8 cellular contexts compared by ENCODE assay signal in the genomic region with DNA sequence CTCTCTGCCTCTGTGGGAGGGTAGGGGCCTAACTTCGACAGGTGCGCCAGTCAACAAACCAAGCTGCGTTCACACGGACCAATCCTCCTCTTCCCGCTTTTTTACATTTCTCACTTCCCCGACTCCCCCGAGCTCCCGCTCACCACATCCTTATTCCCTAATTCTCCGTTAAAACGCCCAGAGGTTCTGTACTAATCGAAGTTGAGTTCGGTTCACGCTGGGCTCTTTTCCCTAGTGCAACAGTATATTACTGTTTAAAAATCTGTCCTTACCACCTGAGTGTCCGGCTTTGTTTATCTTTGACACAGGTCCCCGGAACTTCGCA. TPM values are rescaled to one million over a fixed set of nuclear protein-coding genes. Genes with fewer than 3 reads are reported as not detected.
DNase-seq lines count a peak whose midpoint lies in the region; ATAC-seq and TF ChIP-seq lines count a peak whose summit lies in the region.

No MANE protein-coding gene starts in this region.

- H3K27me3 ChIP-seq in neuron (ENCODE audit: insufficient read depth, low read length) = no peaks in the 10 kb centered on the region

- peak overlapping the region; percentile 98 for H3K4me3 Mint-ChIP-seq in WTC11

- H3K27me3 Mint-ChIP-seq in WTC11 (ENCODE audit: low read depth) = no peaks in the 10 kb centered on the region

- peaks cover 19% of the 10 kb centered on the region for H3K36me3 ChIP-seq in neuron (ENCODE audit: insufficient read depth, low read length)

- ATAC-seq in WTC11 = peak; percentile 4; the same call in 1 of the 2 replicates
- ATAC-seq in esophagus mucosa = peak; percentile 6
- no peak for ATAC-seq in HG03139 (IDR thresholded peaks at IDR 0.05; ENCODE audit: unreplicated experiment)

- H3K9me3 Mint-ChIP-seq in WTC11 = no peaks in the 10 kb centered on the region

- DNase-seq in activated T-cell treated with anti-CD3 and anti-CD28 coated beads for 1 hour (ENCODE audit: low read depth) (peak; percentile 4), KBM-7 (peak; percentile 43), WTC11 (ENCODE audit: low spot score) (peak; percentile 23), hepatic stellate cell (ENCODE audit: low spot score) (no peak)
- no peak for DNase-seq in activated T-cell treated with anti-CD3 and anti-CD28 coated beads, Interleukin-2, amount 50 U/mL, for 1 hour

- no peak for TF ChIP-seq CTCF in WTC11 (IDR thresholded peaks at IDR 0.05)

- peaks cover 17% of the 10 kb centered on the region for H3K36me3 Mint-ChIP-seq in WTC11

- CTCF ChIA-PET in WTC11 (lab: Charles Lee) = interaction anchor here (0.7 to 1.2 kb wide), 3 partner anchors 49 to 170 kb away, joined by 3 to 4 read pairs (median 3); a partner anchor contains a TSS

- peak overlapping the region; percentile 71 for H2AFZ ChIP-seq in neuron (ENCODE audit: low read depth, low read length)

- H3K9me3 ChIP-seq in neuron (ENCODE audit: low read length) = no peaks in the 10 kb centered on the region

- H3K4me1 ChIP-seq in neuron (ENCODE audit: insufficient read depth, low read length) = peaks cover 33% of the 10 kb centered on the region

- in situ Hi-C loops in KBM-7 (cut with MboI; ENCODE audit: low pct_unique_long_range_greater_than_20kb, low sequenced_read_pairs) = no loop called here

- H3K27ac Mint-ChIP-seq in WTC11 = peak overlapping the region; percentile 80

- H3K4me3 ChIP-seq in neuron (ENCODE audit: low read length) = peak overlapping the region; percentile 91

- H3K4me1 Mint-ChIP-seq in WTC11 = peaks cover 35% of the 10 kb centered on the region

- POLR2A ChIA-PET in WTC11 (lab: Charles Lee) = interaction anchor here (0.6 kb wide), 1 partner anchor 43 kb away, joined by 7 read pairs; no protein-coding TSS in a partner anchor

TF ChIP-seq in WTC11, 78 proteins besides CTCF, POLR2A, EP300 and RAD21:
- TF ChIP-seq NFE2L1 (CRISPR knock-in tag; IDR thresholded peaks at IDR 0.05) (no peak), ZNF416 (CRISPR knock-in tag; IDR thresholded peaks at IDR 0.05) (no peak), IRF2 (CRISPR knock-in tag; IDR thresholded peaks at IDR 0.05; ENCODE audit: borderline replicate concordance, low read depth) (no peak), FOXP1 (CRISPR knock-in tag; IDR thresholded peaks at IDR 0.05; ENCODE audit: borderline replicate concordance) (no peak), ZNF423 (CRISPR knock-in tag; IDR thresholded peaks at IDR 0.05) (no peak)
- TF ChIP-seq, protein P1, sequence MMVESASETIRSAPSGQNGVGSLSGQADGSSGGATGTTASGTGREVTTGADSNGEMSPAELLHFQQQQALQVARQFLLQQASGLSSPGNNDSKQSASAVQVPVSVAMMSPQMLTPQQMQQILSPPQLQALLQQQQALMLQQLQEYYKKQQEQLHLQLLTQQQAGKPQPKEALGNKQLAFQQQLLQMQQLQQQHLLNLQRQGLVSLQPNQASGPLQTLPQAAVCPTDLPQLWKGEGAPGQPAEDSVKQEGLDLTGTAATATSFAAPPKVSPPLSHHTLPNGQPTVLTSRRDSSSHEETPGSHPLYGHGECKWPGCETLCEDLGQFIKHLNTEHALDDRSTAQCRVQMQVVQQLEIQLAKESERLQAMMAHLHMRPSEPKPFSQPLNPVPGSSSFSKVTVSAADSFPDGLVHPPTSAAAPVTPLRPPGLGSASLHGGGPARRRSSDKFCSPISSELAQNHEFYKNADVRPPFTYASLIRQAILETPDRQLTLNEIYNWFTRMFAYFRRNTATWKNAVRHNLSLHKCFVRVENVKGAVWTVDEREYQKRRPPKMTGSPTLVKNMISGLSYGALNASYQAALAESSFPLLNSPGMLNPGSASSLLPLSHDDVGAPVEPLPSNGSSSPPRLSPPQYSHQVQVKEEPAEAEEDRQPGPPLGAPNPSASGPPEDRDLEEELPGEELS (CRISPR knock-in tag; IDR thresholded peaks at IDR 0.05) = no peak
- TF ChIP-seq, protein P2, sequence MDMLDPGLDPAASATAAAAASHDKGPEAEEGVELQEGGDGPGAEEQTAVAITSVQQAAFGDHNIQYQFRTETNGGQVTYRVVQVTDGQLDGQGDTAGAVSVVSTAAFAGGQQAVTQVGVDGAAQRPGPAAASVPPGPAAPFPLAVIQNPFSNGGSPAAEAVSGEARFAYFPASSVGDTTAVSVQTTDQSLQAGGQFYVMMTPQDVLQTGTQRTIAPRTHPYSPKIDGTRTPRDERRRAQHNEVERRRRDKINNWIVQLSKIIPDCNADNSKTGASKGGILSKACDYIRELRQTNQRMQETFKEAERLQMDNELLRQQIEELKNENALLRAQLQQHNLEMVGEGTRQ (CRISPR knock-in tag; IDR thresholded peaks at IDR 0.05) = no peak

RNA-seq across cellular contexts. Expression of a gene that starts 0.5 kb away (rescaled TPM):
- total RNA-seq in WTC11 (2021) (74.8 to 76.8 TPM (median 75.4 TPM) in 3 replicates), esophagus mucosa (17.3 TPM)

RNA-seq across cellular contexts. Expression of a gene that starts 28.3 kb away (rescaled TPM):
- total RNA-seq in WTC11 (2021) (17.9 to 18.1 TPM (median 18.1 TPM) in 3 replicates), esophagus mucosa (8.5 TPM)

RNA-seq across cellular contexts. Expression of a gene that starts 46.5 kb away (rescaled TPM):
- total RNA-seq in WTC11 (2021) = 64.7 to 67.1 TPM (median 67.0 TPM) in 3 replicates
- total RNA-seq in esophagus mucosa = 38.3 TPM

Comparison
In these comparisons a context has a peak if more than half of its experiments do, and no peak if none do; other contexts are left out.
1. DNase-seq: peak in activated T-cell treated with anti-CD3 and anti-CD28 coated beads for 1 hour (single experiment), KBM-7 (single experiment) and WTC11 (single experiment); none in activated T-cell treated with anti-CD3 and anti-CD28 coated beads, Interleukin-2, amount 50 U/mL, for 1 hour (single experiment) and hepatic stellate cell (single experiment).